9 cellular contexts compared by ENCODE assay signal in the genomic region with DNA sequence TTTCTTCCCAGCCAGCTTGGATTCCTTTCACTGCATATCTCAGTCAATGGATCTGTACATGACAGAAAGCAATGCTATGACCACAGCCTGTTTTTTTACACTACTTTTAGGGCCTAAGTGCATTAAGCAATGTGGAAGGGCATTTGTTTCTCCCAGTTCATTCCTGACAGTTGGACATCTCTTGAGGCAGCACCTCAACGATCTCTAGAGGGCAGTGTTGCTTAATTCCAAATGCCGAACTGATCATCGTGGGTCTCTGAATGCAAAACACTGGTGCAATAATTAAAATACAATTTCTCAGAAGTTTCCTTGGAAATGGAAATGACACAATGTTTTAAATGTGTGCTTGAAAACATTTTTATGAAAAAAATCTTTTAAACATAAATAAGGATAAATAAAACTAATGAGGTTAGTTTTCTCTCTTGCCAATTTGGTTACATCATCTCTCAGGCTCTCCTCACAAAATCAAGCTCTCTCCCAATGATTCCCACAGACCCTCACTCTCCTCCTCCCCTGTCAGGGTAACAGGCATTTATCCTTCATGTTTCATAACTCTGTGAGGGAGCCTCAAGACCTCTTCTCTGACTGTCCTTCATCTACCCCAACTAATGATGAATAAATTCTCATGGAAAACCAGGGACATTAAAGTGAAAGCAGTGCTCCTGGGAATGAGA.
DNase-seq lines count a peak whose midpoint lies in the region; ATAC-seq and TF ChIP-seq lines count a peak whose summit lies in the region.
"Had no signal": no experiment of that assay in that cellular context is flagged by ENCODE, and none has a peak within 500 bp of the region (broad histone marks: within the 10 kb centered on the region; RNA-seq: fewer than 3 reads in every experiment).

No MANE protein-coding gene starts in this region.

- peak overlapping the region in 1 of 2 donors; percentile 60 for H3K4me3 Mint-ChIP-seq in activated T-cell treated with anti-CD3 and anti-CD28 coated beads, Interleukin-2, amount 50 U/mL, for 72 hours
- H3K4me3 Mint-ChIP-seq: T-helper 1 cell treated with Interleukin-12 subunit alpha and Interleukin-12 subunit beta and Interleukin-4 antibody, amounts not matched to agents 30 μg/mL and 1 μg/mL, for 36 hours had no signal

- H3K9me3 ChIP-seq in gastroesophageal sphincter = peaks cover 0 to 6% (median 0%) of the 10 kb centered on the region in 3 donors

- no peak overlapping the region for H3K27ac Mint-ChIP-seq in activated T-cell treated with anti-CD3 and anti-CD28 coated beads, Interleukin-2, amount 50 U/mL, for 72 hours
- H3K27ac Mint-ChIP-seq: T-helper 1 cell treated with Interleukin-12 subunit alpha and Interleukin-12 subunit beta and Interleukin-4 antibody, amounts not matched to agents 30 μg/mL and 1 μg/mL, for 36 hours had no signal

- TF ChIP-seq EP300 in gastroesophageal sphincter (IDR thresholded peaks at IDR 0.05) = no peak

- POLR2A ChIA-PET in BJ (lab: Charles Lee) = no interaction called here

- H3K4me1 Mint-ChIP-seq in activated T-cell treated with anti-CD3 and anti-CD28 coated beads, Interleukin-2, amount 50 U/mL, for 72 hours (ENCODE audit: low read depth) = peaks cover 23% of the 10 kb centered on the region

- H3K27ac ChIP-seq in gastroesophageal sphincter = no peak overlapping the region

- CTCF ChIA-PET in BJ (lab: Yijun Ruan, JAX) = interaction anchor here (0.8 to 2.1 kb wide), 12 partner anchors 9 to 1098 kb away, joined by 3 to 9 read pairs (median 3); no protein-coding TSS in a partner anchor

- TF ChIP-seq CTCF in BJ (IDR thresholded peaks at IDR 0.05; ENCODE audit: insufficient read depth, low read depth, low read length) = peak; percentile 85
- peak; percentile 38 to 79 (median 63) for TF ChIP-seq CTCF in gastroesophageal sphincter (IDR thresholded peaks at IDR 0.05)

- ATAC-seq in GM18505 (IDR thresholded peaks at IDR 0.05; ENCODE audit: unreplicated experiment) (peak; percentile 80), HG03064 (IDR thresholded peaks at IDR 0.05; ENCODE audit: low read depth, unreplicated experiment) (peak; percentile 69), gastroesophageal sphincter (peak; percentile 85)
- ATAC-seq in activated T-cell treated with anti-CD3 and anti-CD28 coated beads, Interleukin-2, amount 50 U/mL, for 72 hours (replicated peaks in 1 of 2) = peak; percentile 34 to 52

- H3K4me3 ChIP-seq in BJ (ENCODE audit: low read depth, low read length) (peak overlapping the region; percentile 8; the same call in 1 of the 2 replicates), gastroesophageal sphincter (no peak overlapping the region)

- no peaks in the 10 kb centered on the region for H3K4me1 ChIP-seq in gastroesophageal sphincter

- TF ChIP-seq POLR2A in GM18505 (IDR thresholded peaks at IDR 0.05; ENCODE audit: borderline replicate concordance, extremely low read depth, insufficient read depth, insufficient read length) (no peak), gastroesophageal sphincter (IDR thresholded peaks at IDR 0.05) (no peak)

- no peaks in the 10 kb centered on the region for H3K36me3 ChIP-seq in BJ (ENCODE audit: control insufficient read depth, insufficient read depth, low read length)
- no peaks in the 10 kb centered on the region for H3K36me3 ChIP-seq in gastroesophageal sphincter

- no peaks in the 10 kb centered on the region for H3K36me3 Mint-ChIP-seq in activated T-cell treated with anti-CD3 and anti-CD28 coated beads, Interleukin-2, amount 50 U/mL, for 72 hours (ENCODE audit: insufficient read depth in 2 of 2)

- WGBS in gastroesophageal sphincter (ENCODE audit: low coverage in 1 of 2), 2 donors = 0% methylated on average over 3 of the region's 3 CpGs

- peak; percentile 50 for DNase-seq in BJ (ENCODE audit: low read depth)
- DNase-seq in NCI-H345 (lab: John Stamatoyannopoulos, UW) = peak; percentile 70
- DNase-seq in activated T-cell treated with anti-CD3 and anti-CD28 coated beads, Interleukin-2, amount 50 U/mL, for 72 hours = peak; percentile 32 to 33
- DNase-seq in occipital lobe (lab: John Stamatoyannopoulos, UW) = peak; percentile 3
- no peak for DNase-seq in OCI-M2 (lab: John Stamatoyannopoulos, UW; ENCODE audit: unreplicated experiment)

- H3K9me3 Mint-ChIP-seq in activated T-cell treated with anti-CD3 and anti-CD28 coated beads, Interleukin-2, amount 50 U/mL, for 72 hours = no peaks in the 10 kb centered on the region
- H3K9me3 Mint-ChIP-seq: T-helper 1 cell treated with Interleukin-12 subunit alpha and Interleukin-12 subunit beta and Interleukin-4 antibody, amounts not matched to agents 30 μg/mL and 1 μg/mL, for 36 hours had no signal

- peaks cover 6% of the 10 kb centered on the region for H3K27me3 Mint-ChIP-seq in activated T-cell treated with anti-CD3 and anti-CD28 coated beads, Interleukin-2, amount 50 U/mL, for 72 hours (ENCODE audit: low read depth)

- no peaks in the 10 kb centered on the region for H3K27me3 ChIP-seq in BJ (ENCODE audit: control insufficient read depth, insufficient read depth, low read length)
- no peaks in the 10 kb centered on the region for H3K27me3 ChIP-seq in gastroesophageal sphincter
